28 cellular contexts compared by ENCODE assay signal in genomic region chr17:63647936-63648335, GRCh38. TPM values are rescaled to one million over a fixed set of nuclear protein-coding genes. Genes with fewer than 3 reads are reported as not detected.
DNase-seq lines count a peak whose midpoint lies in the region; FAIRE-seq and TF ChIP-seq lines count a peak whose summit lies in the region.
"Had no signal": no experiment of that assay in that cellular context is flagged by ENCODE, and none has a peak within 500 bp of the region (broad histone marks: within the 10 kb centered on the region; RNA-seq: fewer than 3 reads in every experiment).

No MANE protein-coding gene starts in this region.

- no peaks in the 10 kb centered on the region for H3K27me3 ChIP-seq in KMS-11 (ENCODE audit: insufficient read depth, low read depth)
- H3K27me3 ChIP-seq: cardiac muscle cell, heart right ventricle, Peyer's patch, right lobe of liver, SJSA1 had no signal

- H4K20me1 ChIP-seq in KMS-11 (ENCODE audit: insufficient read depth): no peaks in the 10 kb centered on the region

- TF ChIP-seq CTCF in KMS-11 (conservative IDR thresholded peaks at IDR 0.05; ENCODE audit: low read depth, low read length): no peak

- no peak overlapping the region for H3K27ac ChIP-seq in KMS-11
- H3K27ac ChIP-seq: parathyroid adenoma, Peyer's patch, right lobe of liver, SJSA1, thoracic aorta had no signal

- no peak for FAIRE-seq in GM12891 (lab: Jason Lieb, UNC)
- FAIRE-seq: islet of Langerhans, TTC549 had no signal

- H2AFZ ChIP-seq in KMS-11 (ENCODE audit: low read depth): no peak overlapping the region
- H2AFZ ChIP-seq: parathyroid adenoma had no signal

- peak overlapping the region; percentile 70; the same call in 1 of the 2 replicates for H3K4me2 ChIP-seq in KMS-11

- no peaks in the 10 kb centered on the region for H3K36me3 ChIP-seq in KMS-11 (ENCODE audit: insufficient read depth)
- H3K36me3 ChIP-seq: cardiac muscle cell had no signal

- H3K79me2 ChIP-seq in KMS-11 (ENCODE audit: insufficient read depth, low read depth): no peaks in the 10 kb centered on the region

- no peak overlapping the region for H3K4me3 ChIP-seq in KMS-11 (IDR thresholded peaks at IDR 0.05; ENCODE audit: insufficient read depth, low read depth, low read length)
- H3K4me3 ChIP-seq: cardiac muscle cell, heart right ventricle, Peyer's patch, right lobe of liver, SJSA1, thoracic aorta had no signal

- no peak overlapping the region for H3K9ac ChIP-seq in KMS-11
- H3K9ac ChIP-seq: parathyroid adenoma had no signal

- H3K4me1 ChIP-seq in KMS-11 (ENCODE audit: low read depth, poor library complexity, severe bottlenecking): peaks cover 36% of the 10 kb centered on the region
- H3K4me1 ChIP-seq: parathyroid adenoma, Peyer's patch had no signal

- DNase-seq in astrocyte of the hippocampus (ENCODE audit: low read depth, low spot score) (peak; percentile 23), iPS-NIHi7 (ENCODE audit: extremely low spot score) (peak; percentile 66), GM12891 (ENCODE audit: insufficient read length, low spot score) (no peak), NCI-H226 (no peak)
- no peak for DNase-seq in stimulated activated CD8-positive, alpha-beta memory T cell treated with anti-CD3 and anti-CD28 coated beads, Interleukin-4, amount 100 ng/mL, for 48 hours
- DNase-seq in activated CD8-positive, alpha-beta memory T cell treated with anti-CD3 and anti-CD28 coated beads, Interleukin-2, amount 50 U/mL, for 4 hours: no peak
- DNase-seq: activated CD8-positive, alpha-beta T cell treated with anti-CD3 and anti-CD28 coated beads, Interleukin-2, amount 10 ng/mL, durations not matched to agents 7 days and 5 days; activated gamma-delta T cell; CD4-positive, alpha-beta T cell; cortex of kidney; heart right ventricle; left ventricle myocardium superior; NCI-H2107; NCI-H524; nephron progenitor cell; Peyer's patch; right lobe of liver; stimulated activated CD4-positive, alpha-beta T cell treated with anti-CD3 and anti-CD28 coated beads, Interleukin-12 subunit alpha, Interleukin-12 subunit beta, amount 100 ng/mL, for 4 hours; stimulated activated CD4-positive, alpha-beta T cell treated with anti-CD3 and anti-CD28 coated beads, Interleukin-4, amount 100 ng/mL, for 24 hours; stimulated activated naive CD4-positive, alpha-beta T cell; T-helper 1 cell had no signal

- no peak for TF ChIP-seq POLR2A in GM12891 (IDR thresholded peaks at IDR 0.05; ENCODE audit: low read depth, low read length)

TF ChIP-seq in GM12891, 5 proteins besides CTCF, POLR2A, EP300 and RAD21:
- TF ChIP-seq POLR2AphosphoS5 (IDR thresholded peaks at IDR 0.05; ENCODE audit: low read depth, low read length) (no peak), POU2F2 (IDR thresholded peaks at IDR 0.05; ENCODE audit: low read depth, low read length) (no peak), PAX5 (IDR thresholded peaks at IDR 0.05; ENCODE audit: insufficient read depth, low read length, severe bottlenecking) (no peak), SPI1 (IDR thresholded peaks at IDR 0.05; ENCODE audit: low read depth, low read length) (no peak), TAF1 (IDR thresholded peaks at IDR 0.05; ENCODE audit: low read depth, low read length) (no peak)

RNA-seq across cellular contexts. Expression of gene MAP3K3, which starts 25.7 kb away (rescaled TPM):
- polyA plus RNA-seq in GM12891 (2012; ENCODE audit: low read depth, missing spikeins): 9.8 TPM

RNA-seq across cellular contexts. Expression of gene TACO1, which starts 47.2 kb away (rescaled TPM):
- 22.5 TPM for polyA plus RNA-seq in GM12891 (2012; ENCODE audit: low read depth, missing spikeins)

RNA-seq across cellular contexts. Expression of gene LIMD2, which starts 52.0 kb away (rescaled TPM):
- polyA plus RNA-seq in GM12891 (2012; ENCODE audit: low read depth, missing spikeins): 184 TPM

Comparison
In these comparisons a context has a peak if more than half of its experiments do, and no peak if none do; other contexts are left out.
1. DNase-seq: peak in astrocyte of the hippocampus (single experiment) and iPS-NIHi7 (single experiment); none in GM12891 (single experiment), NCI-H226 (single experiment), stimulated activated CD8-positive, alpha-beta memory T cell treated with anti-CD3 and anti-CD28 coated beads, Interleukin-4, amount 100 ng/mL, for 48 hours (single experiment) and activated CD8-positive, alpha-beta memory T cell treated with anti-CD3 and anti-CD28 coated beads, Interleukin-2, amount 50 U/mL, for 4 hours (single experiment).